9 cellular contexts compared by ENCODE assay signal in the genomic region with DNA sequence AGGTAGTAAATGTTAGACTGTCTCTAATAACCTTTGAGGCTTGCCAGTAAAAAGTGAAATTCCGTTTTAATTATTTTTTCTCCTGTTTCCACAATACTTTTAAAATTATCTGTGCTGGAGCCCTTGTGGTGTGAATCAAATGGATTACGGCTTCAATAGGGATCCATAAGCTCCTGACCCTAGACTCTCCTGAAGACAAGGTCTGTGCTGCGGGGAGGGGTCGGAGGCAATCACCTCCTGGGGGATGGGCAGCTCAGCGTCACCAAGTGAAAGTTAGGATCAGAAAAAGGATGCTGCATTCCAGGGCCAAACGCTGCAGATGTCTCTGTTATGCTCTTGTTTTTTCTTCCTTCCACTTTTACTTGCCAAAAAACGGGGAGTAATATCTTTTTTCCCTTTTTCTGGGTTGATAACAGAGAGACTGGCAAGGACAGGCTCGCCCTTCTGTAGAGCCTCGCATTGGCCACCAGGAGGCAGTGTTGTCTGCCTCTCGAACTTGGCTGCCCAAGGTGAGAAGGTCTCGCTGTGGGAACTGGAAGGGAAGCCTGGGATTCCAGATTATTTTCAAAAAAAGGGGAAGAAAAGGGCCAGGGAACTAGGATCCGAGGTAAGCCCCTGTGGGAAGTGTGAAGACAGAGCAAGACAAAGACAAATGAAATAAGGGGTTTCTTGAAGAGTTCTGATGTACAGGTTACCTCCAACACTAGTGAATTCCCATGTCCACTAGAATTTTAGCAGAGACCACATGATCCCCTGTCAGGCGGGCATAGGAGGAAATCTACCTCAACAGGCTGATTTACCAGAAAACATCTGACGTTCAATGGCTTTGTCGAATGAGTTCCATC.
DNase-seq lines count a peak whose midpoint lies in the region; ATAC-seq and TF ChIP-seq lines count a peak whose summit lies in the region.
"Had no signal": no experiment of that assay in that cellular context is flagged by ENCODE, and none has a peak within 500 bp of the region (broad histone marks: within the 10 kb centered on the region; RNA-seq: fewer than 3 reads in every experiment).

No MANE protein-coding gene starts in this region.

- H3K9me3 Mint-ChIP-seq in activated CD8-positive, alpha-beta memory T cell treated with anti-CD3 and anti-CD28 coated beads, Interleukin-2, amount 10 ng/mL, durations not matched to agents 7 days and 5 days (ENCODE audit: low read depth): peaks cover 2% of the 10 kb centered on the region
- H3K9me3 Mint-ChIP-seq: activated naive CD4-positive, alpha-beta T cell treated with anti-CD3 and anti-CD28 coated beads, Interleukin-2, amount 50 U/mL, for 24 hours had no signal

- no peaks in the 10 kb centered on the region for H3K36me3 Mint-ChIP-seq in activated CD8-positive, alpha-beta memory T cell treated with anti-CD3 and anti-CD28 coated beads, Interleukin-2, amount 10 ng/mL, durations not matched to agents 7 days and 5 days
- H3K36me3 Mint-ChIP-seq: activated naive CD4-positive, alpha-beta T cell treated with anti-CD3 and anti-CD28 coated beads, Interleukin-2, amount 50 U/mL, for 24 hours had no signal

- WGBS in heart left ventricle, 4 donors: 22 to 28% (median 24%) methylated on average over 15 of the region's 15 CpGs

- no peaks in the 10 kb centered on the region for H3K4me1 Mint-ChIP-seq in activated CD8-positive, alpha-beta memory T cell treated with anti-CD3 and anti-CD28 coated beads, Interleukin-2, amount 10 ng/mL, durations not matched to agents 7 days and 5 days
- H3K4me1 Mint-ChIP-seq: activated naive CD4-positive, alpha-beta T cell treated with anti-CD3 and anti-CD28 coated beads, Interleukin-2, amount 50 U/mL, for 24 hours had no signal

- H3K4me1 ChIP-seq in heart left ventricle: no peaks in the 10 kb centered on the region

- no peak for TF ChIP-seq POLR2A in heart left ventricle (IDR thresholded peaks at IDR 0.05)

- peak; percentile 57 for DNase-seq in activated CD8-positive, alpha-beta memory T cell treated with anti-CD3 and anti-CD28 coated beads, Interleukin-2, amount 50 U/mL, for 48 hours
- no peak for DNase-seq in activated CD8-positive, alpha-beta memory T cell treated with anti-CD3 and anti-CD28 coated beads, Interleukin-2, amount 10 ng/mL, durations not matched to agents 7 days and 5 days
- DNase-seq in SHP77 treated with DMSO at 0.1 percent for 48 hours (lab: John Stamatoyannopoulos, UW) (peak; percentile 5), heart left ventricle (peak in 1 of 5 donors; percentile 31), sciatic nerve (ENCODE audit: low spot score) (no peak)

- no peak for ATAC-seq in activated CD8-positive, alpha-beta memory T cell treated with anti-CD3 and anti-CD28 coated beads, Interleukin-2, amount 10 ng/mL, durations not matched to agents 7 days and 5 days
- ATAC-seq in HG03025 (IDR thresholded peaks at IDR 0.05; ENCODE audit: low FRiP score, unreplicated experiment) (peak; percentile 83), heart left ventricle (peak in 3 of 4 donors; percentile 58 to 75 (median 62)), sciatic nerve (peak; percentile 83), HG03571 (IDR thresholded peaks at IDR 0.05; ENCODE audit: unreplicated experiment) (no peak), GM21619 (IDR thresholded peaks at IDR 0.05; ENCODE audit: unreplicated experiment) (no peak)

- H3K27me3 ChIP-seq in heart left ventricle: peaks cover 0 to 6% (median 0%) of the 10 kb centered on the region in 9 donors

- H3K36me3 ChIP-seq in heart left ventricle: no peaks in the 10 kb centered on the region

- peak overlapping the region in 1 of 12 donors; percentile 69 for H3K27ac ChIP-seq in heart left ventricle

- H3K4me3 ChIP-seq in heart left ventricle: no peak overlapping the region

- intact Hi-C loops in heart left ventricle (cut with DNase I) (loop anchor here in 5 of 10 donors (2.0 to 10.0 kb wide), 3 partner anchors 301 to 487 kb away; no protein-coding TSS in a partner anchor), sciatic nerve (cut with DNase I) (no loop called here)

- no peak overlapping the region for H3K27ac Mint-ChIP-seq in activated CD8-positive, alpha-beta memory T cell treated with anti-CD3 and anti-CD28 coated beads, Interleukin-2, amount 10 ng/mL, durations not matched to agents 7 days and 5 days
- H3K27ac Mint-ChIP-seq: activated naive CD4-positive, alpha-beta T cell treated with anti-CD3 and anti-CD28 coated beads, Interleukin-2, amount 50 U/mL, for 24 hours had no signal

- peak; percentile 40 to 74 (median 64) for TF ChIP-seq CTCF in heart left ventricle (IDR thresholded peaks at IDR 0.05)

- no peaks in the 10 kb centered on the region for H3K27me3 Mint-ChIP-seq in activated CD8-positive, alpha-beta memory T cell treated with anti-CD3 and anti-CD28 coated beads, Interleukin-2, amount 10 ng/mL, durations not matched to agents 7 days and 5 days

- CTCF ChIA-PET in activated CD8-positive, alpha-beta memory T cell treated with anti-CD3 and anti-CD28 coated beads, Interleukin-2, amount 10 ng/mL, durations not matched to agents 7 days and 5 days (lab: Charles Lee): no interaction called here

- H3K9me3 ChIP-seq in heart left ventricle: no peaks in the 10 kb centered on the region

- H3K4me3 Mint-ChIP-seq in activated CD8-positive, alpha-beta memory T cell treated with anti-CD3 and anti-CD28 coated beads, Interleukin-2, amount 10 ng/mL, durations not matched to agents 7 days and 5 days: no peak overlapping the region
- H3K4me3 Mint-ChIP-seq: activated naive CD4-positive, alpha-beta T cell treated with anti-CD3 and anti-CD28 coated beads, Interleukin-2, amount 50 U/mL, for 24 hours had no signal

Comparison
In these comparisons a context has a peak if more than half of its experiments do, and no peak if none do; other contexts are left out.
1. DNase-seq: peak in activated CD8-positive, alpha-beta memory T cell treated with anti-CD3 and anti-CD28 coated beads, Interleukin-2, amount 50 U/mL, for 48 hours (single experiment) and SHP77 treated with DMSO at 0.1 percent for 48 hours (single experiment); none in activated CD8-positive, alpha-beta memory T cell treated with anti-CD3 and anti-CD28 coated beads, Interleukin-2, amount 10 ng/mL, durations not matched to agents 7 days and 5 days (single experiment) and sciatic nerve (single experiment).
2. ATAC-seq: peak in HG03025 (single experiment), heart left ventricle (3 of 4) and sciatic nerve (single experiment); none in activated CD8-positive, alpha-beta memory T cell treated with anti-CD3 and anti-CD28 coated beads, Interleukin-2, amount 10 ng/mL, durations not matched to agents 7 days and 5 days (single experiment), HG03571 (single experiment) and GM21619 (single experiment).